ENCODE assay signal across 1 cellular context in genomic region chr20:36542019-36542488, GRCh38.
TF ChIP-seq lines count a peak whose summit lies in the region.

No MANE protein-coding gene starts in this region.

TF ChIP-seq in GM12878, 131 proteins besides CTCF, POLR2A, EP300 and RAD21 (continued from another document):
- TF ChIP-seq SMAD5 (IDR thresholded peaks at IDR 0.05; ENCODE audit: low read depth) (no peak), SMC3 (IDR thresholded peaks at IDR 0.05; ENCODE audit: borderline replicate concordance, low read length) (no peak), ZNF207 (IDR thresholded peaks at IDR 0.05; ENCODE audit: borderline replicate concordance) (no peak)
TF ChIP-seq in GM12878: peak in this region for 0.
